Comparison of ENCODE assay signal across 1 cellular context in genomic region chr20:33561981-33562601, GRCh38.
TF ChIP-seq lines count a peak whose summit lies in the region.

No MANE protein-coding gene starts in this region.

TF ChIP-seq in HepG2, 621 proteins besides CTCF, POLR2A, EP300 and RAD21 (continued from another document):
- TF ChIP-seq AGO1 (IDR thresholded peaks at IDR 0.05; ENCODE audit: low read depth, low read length, poor library complexity, severe bottlenecking) = no peak
- TF ChIP-seq IRF1 (CRISPR knock-in tag; IDR thresholded peaks at IDR 0.05; ENCODE audit: low read depth) = no peak
- TF ChIP-seq HNF1B (CRISPR knock-in tag; IDR thresholded peaks at IDR 0.05) = peak; percentile 84; the same call in 1 of the 2 replicates
- 0 out of 2 replicates have a peak, but pooled peaks have one; percentile 22 for TF ChIP-seq ZSCAN29 (CRISPR knock-in tag; conservative IDR thresholded peaks at IDR 0.05)
- TF ChIP-seq TBP (CRISPR knock-in tag; IDR thresholded peaks at IDR 0.05) = no peak
- TF ChIP-seq CHD4 (IDR thresholded peaks at IDR 0.05; ENCODE audit: borderline replicate concordance, low read length) = peak; percentile 69; the same call in 1 of the 2 replicates
- no peak for TF ChIP-seq ZNF503 (CRISPR knock-in tag; IDR thresholded peaks at IDR 0.05)
- TF ChIP-seq ZNF362 (CRISPR knock-in tag; IDR thresholded peaks at IDR 0.05; ENCODE audit: borderline replicate concordance) = no peak
- no peak for TF ChIP-seq HNRNPLL (IDR thresholded peaks at IDR 0.05; ENCODE audit: low read depth, low read length, poor library complexity, severe bottlenecking)
- 0 out of 2 replicates have a peak, but pooled peaks have one; percentile 35 for TF ChIP-seq DNMT3B (CRISPR knock-in tag; conservative IDR thresholded peaks at IDR 0.05)
- TF ChIP-seq ZHX1 (CRISPR knock-in tag; IDR thresholded peaks at IDR 0.05; ENCODE audit: low read depth) = no peak
- 0 out of 2 replicates have a peak, but pooled peaks have one; percentile 44 for TF ChIP-seq GLI4 (CRISPR knock-in tag; IDR thresholded peaks at IDR 0.05; ENCODE audit: borderline replicate concordance)
- TF ChIP-seq GPBP1L1 (CRISPR knock-in tag; IDR thresholded peaks at IDR 0.05) = no peak
- no peak for TF ChIP-seq ZNF20 (CRISPR knock-in tag; IDR thresholded peaks at IDR 0.05)
- no peak for TF ChIP-seq ZNF143 (CRISPR knock-in tag; IDR thresholded peaks at IDR 0.05)
- no peak for TF ChIP-seq SNAPC2 (CRISPR knock-in tag; IDR thresholded peaks at IDR 0.05)
- no peak for TF ChIP-seq ZNF432 (CRISPR knock-in tag; IDR thresholded peaks at IDR 0.05; ENCODE audit: borderline replicate concordance)
- TF ChIP-seq SCMH1 (CRISPR knock-in tag; IDR thresholded peaks at IDR 0.05; ENCODE audit: borderline replicate concordance) = no peak
- TF ChIP-seq ZNF343 (CRISPR knock-in tag; IDR thresholded peaks at IDR 0.05) = no peak
- peak; percentile 89 for TF ChIP-seq HOMEZ (CRISPR knock-in tag; IDR thresholded peaks at IDR 0.05; ENCODE audit: low read depth)
- peak; percentile 84 for TF ChIP-seq PHF5A (CRISPR knock-in tag; IDR thresholded peaks at IDR 0.05; ENCODE audit: low read depth, unreplicated experiment)
- no peak for TF ChIP-seq ZEB1 (IDR thresholded peaks at IDR 0.05; ENCODE audit: insufficient replicate concordance, low read depth)
- no peak for TF ChIP-seq TBX3 (IDR thresholded peaks at IDR 0.05; ENCODE audit: borderline replicate concordance)
- TF ChIP-seq ZNF687 (CRISPR knock-in tag; IDR thresholded peaks at IDR 0.05) = no peak
- no peak for TF ChIP-seq GMEB2 (CRISPR knock-in tag; IDR thresholded peaks at IDR 0.05; ENCODE audit: low read depth)
- 0 out of 2 replicates have a peak, but pooled peaks have one; percentile 28 for TF ChIP-seq TFDP2 (CRISPR knock-in tag; IDR thresholded peaks at IDR 0.05)
- no peak for TF ChIP-seq HCFC1 (IDR thresholded peaks at IDR 0.05; ENCODE audit: low read depth, low read length)
- TF ChIP-seq REPIN1 (CRISPR knock-in tag; IDR thresholded peaks at IDR 0.05; ENCODE audit: borderline replicate concordance, low read depth) = no peak
- no peak for TF ChIP-seq ZNF549 (CRISPR knock-in tag; IDR thresholded peaks at IDR 0.05)
- TF ChIP-seq ZSCAN30 (CRISPR knock-in tag; IDR thresholded peaks at IDR 0.05) = 0 out of 2 replicates have a peak, but pooled peaks have one; percentile 28
- no peak for TF ChIP-seq SOX6 (IDR thresholded peaks at IDR 0.05)
- peak; percentile 38; the same call in 1 of the 2 replicates for TF ChIP-seq SOX6 (CRISPR knock-in tag; IDR thresholded peaks at IDR 0.05)
- no peak for TF ChIP-seq CHCHD3 (CRISPR knock-in tag; IDR thresholded peaks at IDR 0.05)
- TF ChIP-seq IKZF1 (IDR thresholded peaks at IDR 0.05) = no peak
- no peak for TF ChIP-seq NR3C1 (CRISPR knock-in tag; IDR thresholded peaks at IDR 0.05)
- no peak for TF ChIP-seq KLF9 (CRISPR knock-in tag; IDR thresholded peaks at IDR 0.05; ENCODE audit: low read depth)
- no peak for TF ChIP-seq ZNF264 (CRISPR knock-in tag; IDR thresholded peaks at IDR 0.05)
- no peak for TF ChIP-seq NFE2L1 (CRISPR knock-in tag; IDR thresholded peaks at IDR 0.05; ENCODE audit: borderline replicate concordance)
- no peak for TF ChIP-seq ZNF772 (CRISPR knock-in tag; IDR thresholded peaks at IDR 0.05)
- TF ChIP-seq SOX13 (IDR thresholded peaks at IDR 0.05) = no peak
- TF ChIP-seq SOX13 (CRISPR knock-in tag; conservative IDR thresholded peaks at IDR 0.05 in 1 of 2, IDR thresholded peaks at IDR 0.05 in 1 of 2) = peak in 1 of 2 experiments; percentile 69; a peak in 1 of 4 replicates
- TF ChIP-seq MEF2D (CRISPR knock-in tag; IDR thresholded peaks at IDR 0.05) = no peak
- TF ChIP-seq ELF4 (CRISPR knock-in tag; IDR thresholded peaks at IDR 0.05; ENCODE audit: borderline replicate concordance) = no peak
- peak; percentile 71; the same call in 1 of the 2 replicates for TF ChIP-seq ZNF292 (CRISPR knock-in tag; IDR thresholded peaks at IDR 0.05; ENCODE audit: borderline replicate concordance, low read depth)
- peak; percentile 97 for TF ChIP-seq RFXAP (CRISPR knock-in tag; IDR thresholded peaks at IDR 0.05; ENCODE audit: borderline replicate concordance)
- no peak for TF ChIP-seq MBD4 (IDR thresholded peaks at IDR 0.05; ENCODE audit: borderline replicate concordance, low read length)
- peak; percentile 50; the same call in 1 of the 2 replicates for TF ChIP-seq ZBTB38 (CRISPR knock-in tag; IDR thresholded peaks at IDR 0.05)
- no peak for TF ChIP-seq RAD51 (IDR thresholded peaks at IDR 0.05; ENCODE audit: borderline replicate concordance)
